22 cellular contexts compared by ENCODE assay signal in genomic region chr2:103615706-103616105, GRCh38.
DNase-seq lines count a peak whose midpoint lies in the region; ATAC-seq, FAIRE-seq and TF ChIP-seq lines count a peak whose summit lies in the region.
"Had no signal": no experiment of that assay in that cellular context is flagged by ENCODE, and none has a peak within 500 bp of the region (broad histone marks: within the 10 kb centered on the region; RNA-seq: fewer than 3 reads in every experiment).

No MANE protein-coding gene starts in this region.

- in situ Hi-C loops in HepG2 (cut with HindIII; ENCODE audit: extremely low pct_ligation_motif_present, low pct_unique_long_range_greater_than_20kb): no loop called here

- ATAC-seq in HepG2 (no peak), right lobe of liver (no peak)
- ATAC-seq: A549; CD8-positive, alpha-beta T cell had no signal

- H3K36me3 ChIP-seq in HepG2 (replicated peaks in 1 of 2; ENCODE audit: control insufficient read depth in 1 of 2, insufficient read depth in 2 of 2, low read length in 2 of 2): no peaks in the 10 kb centered on the region
- H3K36me3 ChIP-seq in right lobe of liver: no peaks in the 10 kb centered on the region
- H3K36me3 ChIP-seq in osteoblast (ENCODE audit: insufficient read depth, low read length): no peaks in the 10 kb centered on the region
- H3K36me3 ChIP-seq in left ventricle myocardium inferior: no peaks in the 10 kb centered on the region
- H3K36me3 ChIP-seq: BLaER1 treated with 17β-estradiol and CSF1 and Interleukin-3, amounts not matched to agents 10 nM and 100 nM had no signal

- intact Hi-C loops in HepG2 (cut with micrococcal nuclease; ENCODE audit: unreplicated experiment): no loop called here
- intact Hi-C loops in right lobe of liver (cut with DNase I): no loop called here
- intact Hi-C loops in left ventricle myocardium inferior (cut with micrococcal nuclease): no loop called here

- no peak overlapping the region for H3K9ac ChIP-seq in HepG2 (ENCODE audit: insufficient read depth, low read depth, low read length)
- H3K9ac ChIP-seq: BLaER1 treated with 17β-estradiol and CSF1 and Interleukin-3, amounts not matched to agents 10 nM and 100 nM had no signal

- WGBS in HepG2 (ENCODE audit: low lambda C conversion rate): 6% methylated on average over 5 of the region's 5 CpGs
- WGBS in right lobe of liver (ENCODE audit: insufficient coverage, low coverage, low lambda C conversion rate, missing lambda C conversion rate): 59% methylated on average over 5 of the region's 5 CpGs

- H2AFZ ChIP-seq in HepG2 (ENCODE audit: low read length) (no peak overlapping the region), osteoblast (ENCODE audit: low read length) (no peak overlapping the region)

- H3K4me1 ChIP-seq in HepG2 (ENCODE audit: insufficient read depth, low read length): no peaks in the 10 kb centered on the region
- H3K4me1 ChIP-seq in right lobe of liver: no peaks in the 10 kb centered on the region
- H3K4me1 ChIP-seq in osteoblast (ENCODE audit: insufficient read depth, low read length): no peaks in the 10 kb centered on the region
- no peaks in the 10 kb centered on the region for H3K4me1 ChIP-seq in left ventricle myocardium inferior
- H3K4me1 ChIP-seq: A549; BLaER1 treated with 17β-estradiol and CSF1 and Interleukin-3, amounts not matched to agents 10 nM and 100 nM; Caco-2 had no signal

- no peak for TF ChIP-seq RAD21 in HepG2 (CRISPR knock-in tag; IDR thresholded peaks at IDR 0.05)

- H3K27ac ChIP-seq in HepG2 (ENCODE audit: extremely low read length, insufficient read depth, low read length): no peak overlapping the region
- H3K27ac ChIP-seq in right lobe of liver: no peak overlapping the region
- no peak overlapping the region for H3K27ac ChIP-seq in osteoblast (ENCODE audit: low read depth, low read length)
- no peak overlapping the region for H3K27ac ChIP-seq in left ventricle myocardium inferior (replicated peaks)
- H3K27ac ChIP-seq: 22Rv1; A549; BLaER1 treated with 17β-estradiol and CSF1 and Interleukin-3, amounts not matched to agents 10 nM and 100 nM; C4-2B had no signal

- no peaks in the 10 kb centered on the region for H3K27me3 ChIP-seq in HepG2 (ENCODE audit: control insufficient read depth in 1 of 2, insufficient read depth in 2 of 2, low read length in 2 of 2)
- no peaks in the 10 kb centered on the region for H3K27me3 ChIP-seq in right lobe of liver
- H3K27me3 ChIP-seq in osteoblast (ENCODE audit: insufficient read depth, low read length): no peaks in the 10 kb centered on the region
- H3K27me3 ChIP-seq in left ventricle myocardium inferior (ENCODE audit: low read depth): no peaks in the 10 kb centered on the region
- H3K27me3 ChIP-seq: BLaER1 treated with 17β-estradiol and CSF1 and Interleukin-3, amounts not matched to agents 10 nM and 100 nM had no signal

- DNase-seq in HepG2 (ENCODE audit: low spot score): no peak
- DNase-seq in right lobe of liver: no peak
- DNase-seq in epithelial cell of proximal tubule (ENCODE audit: low read depth): peak; percentile 51
- DNase-seq in osteoblast (ENCODE audit: insufficient read length, low spot score, missing footprints): peak; percentile 19
- DNase-seq in urothelium cell line (ENCODE audit: low spot score): no peak
- DNase-seq in stimulated activated CD4-positive, alpha-beta T cell treated with anti-CD3 and anti-CD28 coated beads, Interleukin-2, amount 100 ng/mL, for 24 hours: no peak
- no peak for DNase-seq in left ventricle myocardium inferior
- DNase-seq in AG08395 (ENCODE audit: low spot score): no peak
- DNase-seq: AML-193; Caco-2; Calu3; CD4-positive, alpha-beta T cell; CD8-positive, alpha-beta T cell; DMS79 treated with DMSO at 0.1 percent for 48 hours; GF-D8 had no signal

- TF ChIP-seq CTCF in HepG2 (CRISPR knock-in tag; IDR thresholded peaks at IDR 0.05): no peak
- TF ChIP-seq CTCF in right lobe of liver (IDR thresholded peaks at IDR 0.05): no peak
- TF ChIP-seq CTCF in epithelial cell of proximal tubule (conservative IDR thresholded peaks at IDR 0.05; ENCODE audit: low read depth, low read length): no peak
- no peak for TF ChIP-seq CTCF in osteoblast (IDR thresholded peaks at IDR 0.05; ENCODE audit: extremely low read depth, low read depth, low read length)
- TF ChIP-seq CTCF in left ventricle myocardium inferior (IDR thresholded peaks at IDR 0.05; ENCODE audit: borderline replicate concordance): no peak

- H3K9me3 ChIP-seq in HepG2 (ENCODE audit: low read length): peaks cover 86% of the 10 kb centered on the region
- H3K9me3 ChIP-seq in right lobe of liver: no peaks in the 10 kb centered on the region
- peaks cover 4% of the 10 kb centered on the region for H3K9me3 ChIP-seq in osteoblast (ENCODE audit: low read depth, low read length)
- peaks cover 32% of the 10 kb centered on the region for H3K9me3 ChIP-seq in left ventricle myocardium inferior (replicated peaks)
- H3K9me3 ChIP-seq: Caco-2 had no signal

- no peaks in the 10 kb centered on the region for H3K79me2 ChIP-seq in HepG2 (ENCODE audit: insufficient read depth, low read length)
- H3K79me2 ChIP-seq in osteoblast (ENCODE audit: insufficient read depth, low read length): no peaks in the 10 kb centered on the region

- no peaks in the 10 kb centered on the region for H4K20me1 ChIP-seq in HepG2 (ENCODE audit: insufficient read depth, low read length)
- no peaks in the 10 kb centered on the region for H4K20me1 ChIP-seq in osteoblast (ENCODE audit: insufficient read depth, low read length)
- H4K20me1 ChIP-seq: BLaER1 treated with 17β-estradiol and CSF1 and Interleukin-3, amounts not matched to agents 10 nM and 100 nM had no signal

- CTCF ChIA-PET in HepG2 (lab: Yijun Ruan, JAX; ENCODE audit: low intra/inter-chr PET ratio, low total read pairs): no interaction called here

- no peak for TF ChIP-seq POLR2A in HepG2 (IDR thresholded peaks at IDR 0.05; ENCODE audit: insufficient read depth in 1 of 2, low read depth in 2 of 2, low read length in 2 of 2)
- TF ChIP-seq POLR2A in right lobe of liver (IDR thresholded peaks at IDR 0.05): no peak

- BruUV-seq in HepG2 (replicated peaks; lab: Mats Ljungman, UMichigan): no TSS peak

- TF ChIP-seq EP300 in HepG2 (IDR thresholded peaks at IDR 0.05; ENCODE audit: low read depth in 2 of 2, low read length in 2 of 2): no peak
- no peak for TF ChIP-seq EP300 in HepG2 (CRISPR knock-in tag; IDR thresholded peaks at IDR 0.05; ENCODE audit: borderline replicate concordance)

- H3K4me3 ChIP-seq in HepG2 (replicated peaks in 1 of 3; ENCODE audit: insufficient read depth in 1 of 3, low read depth in 2 of 3, low read length in 3 of 3) (no peak overlapping the region), right lobe of liver (no peak overlapping the region), epithelial cell of proximal tubule (ENCODE audit: low read depth, low read length) (no peak overlapping the region), osteoblast (ENCODE audit: insufficient read depth, low read length) (no peak overlapping the region), left ventricle myocardium inferior (no peak overlapping the region)
- H3K4me3 ChIP-seq: A549; BLaER1 treated with 17β-estradiol and CSF1 and Interleukin-3, amounts not matched to agents 10 nM and 100 nM had no signal

- FAIRE-seq in HepG2 (lab: Jason Lieb, UNC) (no peak), urothelium cell line (lab: Jason Lieb, UNC) (peak; percentile 32)
- FAIRE-seq: A549, D721Med, G401.6, GM12891 had no signal

- H3K4me2 ChIP-seq in HepG2 (ENCODE audit: low read depth, low read length): no peak overlapping the region
- H3K4me2 ChIP-seq in osteoblast (ENCODE audit: insufficient read depth, low read length): no peak overlapping the region
- H3K4me2 ChIP-seq: A549; BLaER1 treated with 17β-estradiol and CSF1 and Interleukin-3, amounts not matched to agents 10 nM and 100 nM had no signal

- POLR2A ChIA-PET in HepG2 (lab: Yijun Ruan, JAX): no interaction called here

TF ChIP-seq in HepG2, 621 proteins besides CTCF, POLR2A, EP300 and RAD21:
- TF ChIP-seq MTA3 (CRISPR knock-in tag; IDR thresholded peaks at IDR 0.05) (no peak), RAD51 (IDR thresholded peaks at IDR 0.05; ENCODE audit: borderline replicate concordance) (peak; percentile 84)

Comparison
In these comparisons a context has a peak if more than half of its experiments do, and no peak if none do; other contexts are left out.
1. DNase-seq: peak in epithelial cell of proximal tubule (single experiment) and osteoblast (single experiment); none in HepG2 (single experiment), right lobe of liver (0 of 3), urothelium cell line (single experiment), stimulated activated CD4-positive, alpha-beta T cell treated with anti-CD3 and anti-CD28 coated beads, Interleukin-2, amount 100 ng/mL, for 24 hours (0 of 2), left ventricle myocardium inferior (single experiment) and AG08395 (single experiment).